8 cellular contexts compared by ENCODE assay signal in genomic region chr19:34254552-34255432, GRCh38. TPM values are rescaled to one million over a fixed set of nuclear protein-coding genes. Genes with fewer than 3 reads are reported as not detected.
DNase-seq lines count a peak whose midpoint lies in the region; ATAC-seq, FAIRE-seq and TF ChIP-seq lines count a peak whose summit lies in the region.

TSS of gene GARRE1 (plus strand) at chr19:34254554. CDS start at chr19:34300474, 45,920 bp downstream.

- BruUV-seq in PC-9 (replicated peaks; lab: Mats Ljungman, UMichigan) = no TSS peak

- no peak for FAIRE-seq in pancreas (lab: Jason Lieb, UNC)

- intact Hi-C loops in PC-9 (cut with micrococcal nuclease; ENCODE audit: unreplicated experiment) = loop anchor here (10.0 kb wide), 1 partner anchor 60 kb away; no protein-coding TSS in a partner anchor
- intact Hi-C loops in head of caudate nucleus (cut with DNase I) = no loop called here
- intact Hi-C loops in pancreas (cut with DNase I) = no loop called here

- H3K4me3 ChIP-seq in PC-9 (peak within 1 kb of the TSS; percentile 96), pancreas (peak within 1 kb of the TSS; percentile 81 to 94 (median 84))

- ATAC-seq in GM18909 (IDR thresholded peaks at IDR 0.05; ENCODE audit: poor library complexity, unreplicated experiment) (peak; percentile 93), HG03103 (IDR thresholded peaks at IDR 0.05; ENCODE audit: low read depth, unreplicated experiment) (peak; percentile 77), pancreas (peak; percentile 50 to 74 (median 60))

- H3K4me1 Mint-ChIP-seq in activated naive CD4-positive, alpha-beta T cell treated with anti-CD3 and anti-CD28 coated beads, Interleukin-2, amount 10 ng/mL, durations not matched to agents 7 days and 5 days = peaks cover 32% of the 10 kb centered on the region

- POLR2A ChIA-PET in PC-9 (lab: Charles Lee; ENCODE audit: unreplicated experiment) = no interaction called here

- 0 out of 2 replicates have a peak, but pooled peaks cover 14% of the 10 kb centered on the region for H3K4me1 ChIP-seq in PC-9 (replicated peaks; ENCODE audit: insufficient read depth)
- peaks cover 11 to 16% (median 14%) of the 10 kb centered on the region in 3 donors for H3K4me1 ChIP-seq in pancreas

- WGBS in pancreas, 2 donors = 0% methylated on average over 41 to 112 of the region's 112 CpGs

- H3K4me3 Mint-ChIP-seq in activated naive CD4-positive, alpha-beta T cell treated with anti-CD3 and anti-CD28 coated beads, Interleukin-2, amount 10 ng/mL, durations not matched to agents 7 days and 5 days = peak within 1 kb of the TSS; percentile 85

- H3K79me2 ChIP-seq in PC-9 (ENCODE audit: low read depth) = peaks cover 25% of the 10 kb centered on the region; the same call in 1 of the 2 replicates

- peak within 1 kb of the TSS; percentile 99 for H2AFZ ChIP-seq in PC-9

- H3K36me3 Mint-ChIP-seq in activated naive CD4-positive, alpha-beta T cell treated with anti-CD3 and anti-CD28 coated beads, Interleukin-2, amount 10 ng/mL, durations not matched to agents 7 days and 5 days = peaks cover 11% of the 10 kb centered on the region

- H3K36me3 ChIP-seq in PC-9 (ENCODE audit: low read depth) = 0 out of 2 replicates have a peak, but pooled peaks cover 4% of the 10 kb centered on the region
- H3K36me3 ChIP-seq in pancreas = no peaks in the 10 kb centered on the region

- H3K27ac Mint-ChIP-seq in activated naive CD4-positive, alpha-beta T cell treated with anti-CD3 and anti-CD28 coated beads, Interleukin-2, amount 10 ng/mL, durations not matched to agents 7 days and 5 days = peak within 1 kb of the TSS; percentile 91

- DNase-seq in AG08396 (ENCODE audit: low spot score) (peak; percentile 69), PC-9 (peak in 1 of 2 experiments; percentile 75), head of caudate nucleus (peak in 27 of 42 donors; percentile 7 to 67 (median 35)), pancreas (peak; percentile 29 to 80 (median 58)), GF-D8 (lab: John Stamatoyannopoulos, UW) (no peak)
- peak; percentile 55 for DNase-seq in activated naive CD4-positive, alpha-beta T cell treated with anti-CD3 and anti-CD28 coated beads, Interleukin-2, amount 10 ng/mL, durations not matched to agents 7 days and 5 days

- no peak within 1 kb of the TSS; the same call in 1 of the 2 replicates for H3K27ac ChIP-seq in PC-9
- peak within 1 kb of the TSS; percentile 89 to 98 (median 96) for H3K27ac ChIP-seq in pancreas

- no peaks in the 10 kb centered on the region; the same call in 1 of the 2 replicates for H3F3A ChIP-seq in PC-9 (ENCODE audit: insufficient read depth, low read depth)

- CTCF ChIA-PET in PC-9 (lab: Charles Lee) = no interaction called here
- CTCF ChIA-PET in activated naive CD4-positive, alpha-beta T cell treated with anti-CD3 and anti-CD28 coated beads, Interleukin-2, amount 10 ng/mL, durations not matched to agents 7 days and 5 days (lab: Charles Lee) = no interaction called here

- H3K9me2 ChIP-seq in PC-9 (ENCODE audit: insufficient read depth) = no peaks in the 10 kb centered on the region

- H3K27me3 Mint-ChIP-seq in activated naive CD4-positive, alpha-beta T cell treated with anti-CD3 and anti-CD28 coated beads, Interleukin-2, amount 10 ng/mL, durations not matched to agents 7 days and 5 days = no peaks in the 10 kb centered on the region

- H3K27me3 ChIP-seq in PC-9 (ENCODE audit: insufficient read depth, low read depth) (no peaks in the 10 kb centered on the region), pancreas (no peaks in the 10 kb centered on the region)

- TF ChIP-seq CTCF in PC-9 (conservative IDR thresholded peaks at IDR 0.05) (no peak), pancreas (IDR thresholded peaks at IDR 0.05) (no peak)

- H3K9me3 ChIP-seq in PC-9 (ENCODE audit: insufficient read depth, low read depth) = no peaks in the 10 kb centered on the region
- H3K9me3 ChIP-seq in pancreas = no peaks in the 10 kb centered on the region

- H4K20me1 ChIP-seq in PC-9 (ENCODE audit: insufficient read depth) = peaks cover 10% of the 10 kb centered on the region; the same call in 1 of the 2 replicates

- no peaks in the 10 kb centered on the region for H3K9me3 Mint-ChIP-seq in activated naive CD4-positive, alpha-beta T cell treated with anti-CD3 and anti-CD28 coated beads, Interleukin-2, amount 10 ng/mL, durations not matched to agents 7 days and 5 days

- peak within 1 kb of the TSS; percentile 97 for H3K4me2 ChIP-seq in PC-9

RNA-seq across cellular contexts. Expression of gene GARRE1, which starts in this region (rescaled TPM):
- total RNA-seq in PC-9 (2021) (13.6 and 23.3 TPM in 2 replicates), pancreas (10 to 100 TPM in 5 of 6 donors, 1 to 10 TPM in 1; 7.4 to 18.3 (median 12.0) TPM)
- polyA plus RNA-seq in pancreas = 1 to 10 TPM; 8.2 to 9.3 TPM
